Comparison of ENCODE assay signal across 13 cellular contexts in the genomic region with DNA sequence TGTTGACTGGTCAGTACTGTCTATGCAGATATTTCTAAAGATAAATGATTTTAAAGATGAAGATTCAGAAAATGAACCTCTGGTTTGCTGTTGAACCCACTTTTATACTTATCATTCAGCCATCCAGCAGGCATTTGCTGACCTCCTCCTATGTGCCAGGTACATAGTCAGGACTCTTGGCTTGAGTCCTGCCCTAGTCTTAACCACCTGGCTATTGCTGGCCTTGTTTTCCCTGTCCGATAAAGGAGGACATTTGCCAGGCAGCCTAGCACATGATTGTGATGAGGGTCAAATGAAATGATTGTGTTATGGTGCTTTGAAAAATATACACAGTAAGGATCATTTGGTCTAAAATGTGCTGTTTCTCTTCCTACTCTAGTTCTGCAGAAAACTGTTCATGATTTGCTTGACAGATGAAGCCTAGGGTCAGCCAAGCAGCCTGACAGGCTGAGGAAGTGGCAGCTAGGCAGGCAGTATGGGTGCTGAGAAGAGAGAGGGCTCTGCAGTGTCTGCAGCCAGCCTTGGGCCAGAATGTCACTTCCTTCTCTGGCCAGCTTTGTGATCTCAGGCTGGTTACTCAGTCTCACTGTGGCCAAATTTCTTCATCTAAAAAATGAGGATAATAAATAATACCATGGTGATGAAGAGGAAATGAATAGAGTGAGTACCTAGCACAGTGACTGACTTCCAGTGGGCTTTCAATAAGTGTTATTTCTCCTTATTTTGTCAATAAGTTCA. TPM values are rescaled to one million over a fixed set of nuclear protein-coding genes. Genes with fewer than 3 reads are reported as not detected.
"Had no signal": no experiment of that assay in that cellular context is flagged by ENCODE, and none has a peak within 500 bp of the region (broad histone marks: within the 10 kb centered on the region; RNA-seq: fewer than 3 reads in every experiment).

No MANE protein-coding gene starts in this region.

- H3K27ac ChIP-seq: ascending aorta, coronary artery, neural progenitor cell, parathyroid adenoma, thyroid gland, uterus had no signal

- H3K36me3 ChIP-seq: neural progenitor cell, thyroid gland, uterus had no signal

- H3K4me3 ChIP-seq: ascending aorta, coronary artery, neural progenitor cell, skin epidermis, thyroid gland, uterus had no signal

- ATAC-seq: effector memory CD8-positive, alpha-beta T cell had no signal

- H3K9me3 ChIP-seq: ascending aorta, thyroid gland, uterus had no signal

- H3K9ac ChIP-seq: neural progenitor cell, parathyroid adenoma had no signal

- H3K27me3 ChIP-seq: ascending aorta, neural progenitor cell, thyroid gland, uterus had no signal

- DNase-seq: activated CD4-positive, alpha-beta memory T cell treated with anti-CD3 and anti-CD28 coated beads, Interleukin-2, amount 10 ng/mL, durations not matched to agents 7 days and 5 days; activated CD4-positive, CD25-positive, alpha-beta regulatory T cell treated with anti-CD3 and anti-CD28 coated beads, Interleukin-2, amount 50 U/mL, for 72 hours; activated CD8-positive, alpha-beta memory T cell treated with anti-CD3 and anti-CD28 coated beads, Interleukin-2, amount 50 U/mL, for 48 hours; activated naive CD8-positive, alpha-beta T cell treated with anti-CD3 and anti-CD28 coated beads, Interleukin-2, amount 10 ng/mL, durations not matched to agents 7 days and 5 days; effector memory CD8-positive, alpha-beta T cell; thyroid gland; uterus had no signal

- H3K4me1 ChIP-seq: ascending aorta, uterus had no signal

RNA-seq across cellular contexts. Expression of a gene that starts 36.3 kb away (rescaled TPM):
- total RNA-seq: activated CD4-positive, alpha-beta memory T cell treated with anti-CD3 and anti-CD28 coated beads, Interleukin-2, amount 10 ng/mL, durations not matched to agents 7 days and 5 days; epithelial cell of proximal tubule had no signal
